Comparison of ENCODE assay signal across 11 cellular contexts in genomic region chr1:3673381-3674099, GRCh38. TPM values are rescaled to one million over a fixed set of nuclear protein-coding genes. Genes with fewer than 3 reads are reported as not detected.
A peak's percentile ranks its signal among the peaks of the same experiment; 100 is the strongest.
DNase-seq lines count a peak whose midpoint lies in the region; ATAC-seq and TF ChIP-seq lines count a peak whose summit lies in the region.
"Had no signal": no experiment of that assay in that cellular context is flagged by ENCODE, and none has a peak within 500 bp of the region (broad histone marks: within the 10 kb centered on the region; RNA-seq: fewer than 3 reads in every experiment).

No MANE protein-coding gene starts in this region.

- H3K9me3 Mint-ChIP-seq in activated CD4-positive, alpha-beta memory T cell treated with anti-CD3 and anti-CD28 coated beads, Interleukin-2, amount 10 ng/mL, durations not matched to agents 7 days and 5 days: no peaks in the 10 kb centered on the region
- no peaks in the 10 kb centered on the region for H3K9me3 Mint-ChIP-seq in activated CD4-positive, alpha-beta memory T cell treated with anti-CD3 and anti-CD28 coated beads for 36 hours
- no peaks in the 10 kb centered on the region for H3K9me3 Mint-ChIP-seq in chondrocyte (ENCODE audit: low read depth)
- H3K9me3 Mint-ChIP-seq in stimulated activated effector memory CD8-positive, alpha-beta T cell treated with anti-CD3 and anti-CD28 coated beads, Interleukin-12 subunit alpha, Interleukin-12 subunit beta, amount 100 ng/mL, for 72 hours: no peaks in the 10 kb centered on the region

- peak; percentile 28 for ATAC-seq in HG03280 (IDR thresholded peaks at IDR 0.05; ENCODE audit: unreplicated experiment)
- ATAC-seq in stimulated activated effector memory CD8-positive, alpha-beta T cell treated with anti-CD3 and anti-CD28 coated beads, Interleukin-12 subunit alpha, Interleukin-12 subunit beta, amount 100 ng/mL, for 72 hours: peak; percentile 24

- intact Hi-C loops in activated CD4-positive, alpha-beta memory T cell treated with anti-CD3 and anti-CD28 coated beads for 36 hours (cut with micrococcal nuclease): no loop called here

- no peak overlapping the region for H3K4me3 ChIP-seq in foreskin fibroblast (ENCODE audit: low read depth in 1 of 2, low read length in 2 of 2)

- no peak for DNase-seq in activated CD4-positive, alpha-beta memory T cell treated with anti-CD3 and anti-CD28 coated beads, Interleukin-2, amount 10 ng/mL, durations not matched to agents 7 days and 5 days
- no peak for DNase-seq in activated CD4-positive, alpha-beta memory T cell treated with anti-CD3 and anti-CD28 coated beads for 36 hours
- DNase-seq in chondrocyte (ENCODE audit: low spot score) (peak; percentile 81), NCI-H2107 treated with DMSO at 0.1 percent for 48 hours (lab: John Stamatoyannopoulos, UW; ENCODE audit: unreplicated experiment) (no peak), NCI-H82 (lab: John Stamatoyannopoulos, UW) (no peak), foreskin fibroblast (no peak)
- no peak for DNase-seq in stimulated activated effector memory CD8-positive, alpha-beta T cell treated with anti-CD3 and anti-CD28 coated beads, Interleukin-12 subunit alpha, Interleukin-12 subunit beta, amount 100 ng/mL, for 72 hours (ENCODE audit: low spot score in 2 of 2)
- DNase-seq: 8988T, PC-3 had no signal

- H3K4me1 Mint-ChIP-seq in activated CD4-positive, alpha-beta memory T cell treated with anti-CD3 and anti-CD28 coated beads, Interleukin-2, amount 10 ng/mL, durations not matched to agents 7 days and 5 days: peaks cover 19% of the 10 kb centered on the region
- H3K4me1 Mint-ChIP-seq in activated CD4-positive, alpha-beta memory T cell treated with anti-CD3 and anti-CD28 coated beads for 36 hours (ENCODE audit: low read depth): peaks cover 17% of the 10 kb centered on the region
- peaks cover 9% of the 10 kb centered on the region for H3K4me1 Mint-ChIP-seq in chondrocyte (ENCODE audit: low read depth)
- peaks cover 47% of the 10 kb centered on the region for H3K4me1 Mint-ChIP-seq in stimulated activated effector memory CD8-positive, alpha-beta T cell treated with anti-CD3 and anti-CD28 coated beads, Interleukin-12 subunit alpha, Interleukin-12 subunit beta, amount 100 ng/mL, for 72 hours

- peak overlapping the region; percentile 32 for H3K27ac Mint-ChIP-seq in activated CD4-positive, alpha-beta memory T cell treated with anti-CD3 and anti-CD28 coated beads, Interleukin-2, amount 10 ng/mL, durations not matched to agents 7 days and 5 days
- H3K27ac Mint-ChIP-seq in activated CD4-positive, alpha-beta memory T cell treated with anti-CD3 and anti-CD28 coated beads for 36 hours: no peak overlapping the region
- no peak overlapping the region for H3K27ac Mint-ChIP-seq in chondrocyte (ENCODE audit: unreplicated experiment)
- H3K27ac Mint-ChIP-seq in stimulated activated effector memory CD8-positive, alpha-beta T cell treated with anti-CD3 and anti-CD28 coated beads, Interleukin-12 subunit alpha, Interleukin-12 subunit beta, amount 100 ng/mL, for 72 hours: peak overlapping the region; percentile 90

- CTCF ChIA-PET in activated CD4-positive, alpha-beta memory T cell treated with anti-CD3 and anti-CD28 coated beads, Interleukin-2, amount 10 ng/mL, durations not matched to agents 7 days and 5 days (lab: Charles Lee): no interaction called here
- CTCF ChIA-PET in activated CD4-positive, alpha-beta memory T cell treated with anti-CD3 and anti-CD28 coated beads for 36 hours (lab: Charles Lee): no interaction called here

- POLR2A ChIA-PET in activated CD4-positive, alpha-beta memory T cell treated with anti-CD3 and anti-CD28 coated beads, Interleukin-2, amount 10 ng/mL, durations not matched to agents 7 days and 5 days (lab: Charles Lee): no interaction called here
- POLR2A ChIA-PET in activated CD4-positive, alpha-beta memory T cell treated with anti-CD3 and anti-CD28 coated beads for 36 hours (lab: Charles Lee): no interaction called here

- peaks cover under 1% of the 10 kb centered on the region for H3K27me3 Mint-ChIP-seq in activated CD4-positive, alpha-beta memory T cell treated with anti-CD3 and anti-CD28 coated beads, Interleukin-2, amount 10 ng/mL, durations not matched to agents 7 days and 5 days
- H3K27me3 Mint-ChIP-seq in activated CD4-positive, alpha-beta memory T cell treated with anti-CD3 and anti-CD28 coated beads for 36 hours: peaks cover 7% of the 10 kb centered on the region
- H3K27me3 Mint-ChIP-seq in chondrocyte (ENCODE audit: low read depth): no peaks in the 10 kb centered on the region

- TF ChIP-seq CTCF in chondrocyte (IDR thresholded peaks at IDR 0.05): no peak
- TF ChIP-seq CTCF in foreskin fibroblast (IDR thresholded peaks at IDR 0.05; ENCODE audit: low read depth, low read length): no peak

- peak overlapping the region; percentile 2 for H3K4me3 Mint-ChIP-seq in activated CD4-positive, alpha-beta memory T cell treated with anti-CD3 and anti-CD28 coated beads, Interleukin-2, amount 10 ng/mL, durations not matched to agents 7 days and 5 days
- H3K4me3 Mint-ChIP-seq in activated CD4-positive, alpha-beta memory T cell treated with anti-CD3 and anti-CD28 coated beads for 36 hours: no peak overlapping the region
- H3K4me3 Mint-ChIP-seq in chondrocyte (ENCODE audit: unreplicated experiment): no peak overlapping the region
- peak overlapping the region; percentile 46 for H3K4me3 Mint-ChIP-seq in stimulated activated effector memory CD8-positive, alpha-beta T cell treated with anti-CD3 and anti-CD28 coated beads, Interleukin-12 subunit alpha, Interleukin-12 subunit beta, amount 100 ng/mL, for 72 hours

- no peaks in the 10 kb centered on the region for H3K36me3 Mint-ChIP-seq in activated CD4-positive, alpha-beta memory T cell treated with anti-CD3 and anti-CD28 coated beads, Interleukin-2, amount 10 ng/mL, durations not matched to agents 7 days and 5 days (ENCODE audit: low read depth)
- no peaks in the 10 kb centered on the region for H3K36me3 Mint-ChIP-seq in activated CD4-positive, alpha-beta memory T cell treated with anti-CD3 and anti-CD28 coated beads for 36 hours
- no peaks in the 10 kb centered on the region for H3K36me3 Mint-ChIP-seq in chondrocyte (ENCODE audit: low read depth)
- no peaks in the 10 kb centered on the region for H3K36me3 Mint-ChIP-seq in stimulated activated effector memory CD8-positive, alpha-beta T cell treated with anti-CD3 and anti-CD28 coated beads, Interleukin-12 subunit alpha, Interleukin-12 subunit beta, amount 100 ng/mL, for 72 hours

RNA-seq across cellular contexts. Expression of gene TP73, which starts 21.2 kb away (rescaled TPM):
- total RNA-seq in activated CD4-positive, alpha-beta memory T cell treated with anti-CD3 and anti-CD28 coated beads, Interleukin-2, amount 10 ng/mL, durations not matched to agents 7 days and 5 days: 1 to 10 TPM; 2.0 to 2.6 TPM
- under 1 TPM; 0.62 to 0.65 TPM for total RNA-seq in activated CD4-positive, alpha-beta memory T cell treated with anti-CD3 and anti-CD28 coated beads for 36 hours
- total RNA-seq in chondrocyte: 0.05 to 0.58 TPM in 2 of 3 replicates, not detected in the other
- total RNA-seq: fibroblast of lung had no signal

RNA-seq across cellular contexts. Expression of gene WRAP73, which starts 23.6 kb away (rescaled TPM):
- 10 to 100 TPM; 34.7 to 38.9 TPM for total RNA-seq in activated CD4-positive, alpha-beta memory T cell treated with anti-CD3 and anti-CD28 coated beads, Interleukin-2, amount 10 ng/mL, durations not matched to agents 7 days and 5 days
- total RNA-seq in activated CD4-positive, alpha-beta memory T cell treated with anti-CD3 and anti-CD28 coated beads for 36 hours: 10 to 100 TPM; 34.5 to 34.6 TPM
- total RNA-seq in chondrocyte: 12.6 to 17.6 TPM (median 15.5 TPM) in 3 replicates

RNA-seq across cellular contexts. Expression of gene TPRG1L, which starts 48.7 kb away (rescaled TPM):
- total RNA-seq in activated CD4-positive, alpha-beta memory T cell treated with anti-CD3 and anti-CD28 coated beads, Interleukin-2, amount 10 ng/mL, durations not matched to agents 7 days and 5 days: 10 to 100 TPM; 15.9 to 17.3 TPM
- 10 to 100 TPM in 1 of 2 experiments, 1 to 10 TPM in 1; 9.2 to 10.4 TPM for total RNA-seq in activated CD4-positive, alpha-beta memory T cell treated with anti-CD3 and anti-CD28 coated beads for 36 hours
- total RNA-seq in chondrocyte: 52.5 to 53.7 TPM (median 53.6 TPM) in 3 replicates

Comparison
In these comparisons a context has a peak if more than half of its experiments do, and no peak if none do; other contexts are left out.
1. H3K27ac Mint-ChIP-seq: peak in activated CD4-positive, alpha-beta memory T cell treated with anti-CD3 and anti-CD28 coated beads, Interleukin-2, amount 10 ng/mL, durations not matched to agents 7 days and 5 days (single experiment) and stimulated activated effector memory CD8-positive, alpha-beta T cell treated with anti-CD3 and anti-CD28 coated beads, Interleukin-12 subunit alpha, Interleukin-12 subunit beta, amount 100 ng/mL, for 72 hours (single experiment); none in activated CD4-positive, alpha-beta memory T cell treated with anti-CD3 and anti-CD28 coated beads for 36 hours (single experiment) and chondrocyte (single experiment).
2. H3K4me3 Mint-ChIP-seq: peak in activated CD4-positive, alpha-beta memory T cell treated with anti-CD3 and anti-CD28 coated beads, Interleukin-2, amount 10 ng/mL, durations not matched to agents 7 days and 5 days (single experiment) and stimulated activated effector memory CD8-positive, alpha-beta T cell treated with anti-CD3 and anti-CD28 coated beads, Interleukin-12 subunit alpha, Interleukin-12 subunit beta, amount 100 ng/mL, for 72 hours (single experiment); none in activated CD4-positive, alpha-beta memory T cell treated with anti-CD3 and anti-CD28 coated beads for 36 hours (single experiment) and chondrocyte (single experiment).